In genomic region chr1:223046011-223046410, GRCh38 we compare ENCODE assay signal across 1 cellular context.
TF ChIP-seq lines count a peak whose summit lies in the region.

No MANE protein-coding gene starts in this region.

TF ChIP-seq in HepG2, 621 proteins besides CTCF, POLR2A, EP300 and RAD21 (continued from another document and continues in another):
- TF ChIP-seq ZBTB34 (CRISPR knock-in tag; IDR thresholded peaks at IDR 0.05): peak; percentile 83
- TF ChIP-seq KLF13 (CRISPR knock-in tag; IDR thresholded peaks at IDR 0.05): no peak
- no peak for TF ChIP-seq ZBTB7B (CRISPR knock-in tag; IDR thresholded peaks at IDR 0.05)
- TF ChIP-seq HMG20B (CRISPR knock-in tag; conservative IDR thresholded peaks at IDR 0.05): 0 out of 2 replicates have a peak, but pooled peaks have one; percentile 7
- peak; percentile 42; the same call in 1 of the 2 replicates for TF ChIP-seq SAP130 (CRISPR knock-in tag; IDR thresholded peaks at IDR 0.05; ENCODE audit: low read depth)
- peak; percentile 49; the same call in 1 of the 2 replicates for TF ChIP-seq HDAC2 (CRISPR knock-in tag; IDR thresholded peaks at IDR 0.05)
- TF ChIP-seq MNT (IDR thresholded peaks at IDR 0.05): no peak
- TF ChIP-seq SIX4 (CRISPR knock-in tag; IDR thresholded peaks at IDR 0.05): peak; percentile 43; the same call in 1 of the 2 replicates
- no peak for TF ChIP-seq ZNF777 (CRISPR knock-in tag; IDR thresholded peaks at IDR 0.05)
- no peak for TF ChIP-seq ZSCAN20 (CRISPR knock-in tag; IDR thresholded peaks at IDR 0.05; ENCODE audit: borderline replicate concordance)
- no peak for TF ChIP-seq MBD4 (IDR thresholded peaks at IDR 0.05; ENCODE audit: borderline replicate concordance, low read length)
- TF ChIP-seq ZNF652 (CRISPR knock-in tag; IDR thresholded peaks at IDR 0.05; ENCODE audit: borderline replicate concordance, low read depth): no peak
- no peak for TF ChIP-seq HOXA5 (CRISPR knock-in tag; IDR thresholded peaks at IDR 0.05)
- TF ChIP-seq MYNN (CRISPR knock-in tag; IDR thresholded peaks at IDR 0.05; ENCODE audit: low read depth): no peak
- TF ChIP-seq ARNT2 (CRISPR knock-in tag; IDR thresholded peaks at IDR 0.05; ENCODE audit: low read depth): no peak
- no peak for TF ChIP-seq NR3C1 (CRISPR knock-in tag; IDR thresholded peaks at IDR 0.05)
- TF ChIP-seq ELF1 (CRISPR knock-in tag; IDR thresholded peaks at IDR 0.05): no peak
- TF ChIP-seq ZNF598 (CRISPR knock-in tag; IDR thresholded peaks at IDR 0.05; ENCODE audit: borderline replicate concordance): no peak
- TF ChIP-seq ZSCAN5A (CRISPR knock-in tag; IDR thresholded peaks at IDR 0.05; ENCODE audit: borderline replicate concordance): peak; percentile 38; the same call in 1 of the 2 replicates
- TF ChIP-seq U2AF1 (optimal IDR thresholded peaks at IDR 0.05; ENCODE audit: low read depth, low read length): no peak
- no peak for TF ChIP-seq EED (CRISPR knock-in tag; IDR thresholded peaks at IDR 0.05)
- no peak for TF ChIP-seq ZNF672 (CRISPR knock-in tag; IDR thresholded peaks at IDR 0.05)
- TF ChIP-seq FOXP1 (IDR thresholded peaks at IDR 0.05): no peak
- peak; percentile 32; the same call in 1 of the 2 replicates for TF ChIP-seq FOXP1 (CRISPR knock-in tag; IDR thresholded peaks at IDR 0.05)
- peak; percentile 84 for TF ChIP-seq PAXIP1 (CRISPR knock-in tag; conservative IDR thresholded peaks at IDR 0.05)
- TF ChIP-seq PRPF4 (IDR thresholded peaks at IDR 0.05; ENCODE audit: low read depth, low read length, poor library complexity, severe bottlenecking): no peak
- no peak for TF ChIP-seq PHF5A (CRISPR knock-in tag; IDR thresholded peaks at IDR 0.05; ENCODE audit: low read depth, unreplicated experiment)
- no peak for TF ChIP-seq ZNF501 (CRISPR knock-in tag; IDR thresholded peaks at IDR 0.05)
- TF ChIP-seq NFIC (IDR thresholded peaks at IDR 0.05; ENCODE audit: low read length): 0 out of 2 replicates have a peak, but pooled peaks have one; percentile 23
- no peak for TF ChIP-seq ZNF713 (CRISPR knock-in tag; IDR thresholded peaks at IDR 0.05)
- no peak for TF ChIP-seq ZBTB7A (CRISPR knock-in tag; IDR thresholded peaks at IDR 0.05)
- no peak for TF ChIP-seq RFXANK (CRISPR knock-in tag; IDR thresholded peaks at IDR 0.05)
- TF ChIP-seq GATAD2A (CRISPR knock-in tag; IDR thresholded peaks at IDR 0.05): peak; percentile 74
- no peak for TF ChIP-seq ZNF280B (CRISPR knock-in tag; IDR thresholded peaks at IDR 0.05; ENCODE audit: borderline replicate concordance)
- peak; percentile 67 for TF ChIP-seq ARID5B (CRISPR knock-in tag; IDR thresholded peaks at IDR 0.05)
- TF ChIP-seq SIN3B (IDR thresholded peaks at IDR 0.05; ENCODE audit: low read length): no peak
- TF ChIP-seq KDM6A (CRISPR knock-in tag; IDR thresholded peaks at IDR 0.05; ENCODE audit: low read depth): peak; percentile 75; the same call in 1 of the 2 replicates
- peak; percentile 28; the same call in 1 of the 2 replicates for TF ChIP-seq FOSL2 (CRISPR knock-in tag; IDR thresholded peaks at IDR 0.05)
- 0 out of 2 replicates have a peak, but pooled peaks have one; percentile 33 for TF ChIP-seq ZNF264 (CRISPR knock-in tag; IDR thresholded peaks at IDR 0.05)
- no peak for TF ChIP-seq ZBTB43 (CRISPR knock-in tag; conservative IDR thresholded peaks at IDR 0.05)
- no peak for TF ChIP-seq NR2F6 (IDR thresholded peaks at IDR 0.05)
- no peak for TF ChIP-seq NR2F6 (CRISPR knock-in tag; IDR thresholded peaks at IDR 0.05)
- TF ChIP-seq NR2C2 (CRISPR knock-in tag; IDR thresholded peaks at IDR 0.05; ENCODE audit: borderline replicate concordance): 0 out of 2 replicates have a peak, but pooled peaks have one; percentile 31
- TF ChIP-seq GABPA (IDR thresholded peaks at IDR 0.05; ENCODE audit: low read depth, low read length): no peak
- no peak for TF ChIP-seq GABPA (CRISPR knock-in tag; IDR thresholded peaks at IDR 0.05; ENCODE audit: low read depth)
- peak; percentile 45; the same call in 1 of the 2 replicates for TF ChIP-seq POGZ (CRISPR knock-in tag; IDR thresholded peaks at IDR 0.05)
- no peak for TF ChIP-seq ZC3H4 (CRISPR knock-in tag; IDR thresholded peaks at IDR 0.05; ENCODE audit: borderline replicate concordance)
- no peak for TF ChIP-seq SNAPC5 (CRISPR knock-in tag; IDR thresholded peaks at IDR 0.05; ENCODE audit: borderline replicate concordance)
- no peak for TF ChIP-seq MIER2 (CRISPR knock-in tag; IDR thresholded peaks at IDR 0.05)
- TF ChIP-seq RBFOX2 (IDR thresholded peaks at IDR 0.05; ENCODE audit: low read depth, low read length): no peak
- TF ChIP-seq TOE1 (CRISPR knock-in tag; IDR thresholded peaks at IDR 0.05): no peak
- no peak for TF ChIP-seq REST (IDR thresholded peaks at IDR 0.05; ENCODE audit: borderline replicate concordance in 1 of 2, low read depth in 1 of 2, low read length in 2 of 2)
